ENCODE assay signal across 28 cellular contexts in the genomic region with DNA sequence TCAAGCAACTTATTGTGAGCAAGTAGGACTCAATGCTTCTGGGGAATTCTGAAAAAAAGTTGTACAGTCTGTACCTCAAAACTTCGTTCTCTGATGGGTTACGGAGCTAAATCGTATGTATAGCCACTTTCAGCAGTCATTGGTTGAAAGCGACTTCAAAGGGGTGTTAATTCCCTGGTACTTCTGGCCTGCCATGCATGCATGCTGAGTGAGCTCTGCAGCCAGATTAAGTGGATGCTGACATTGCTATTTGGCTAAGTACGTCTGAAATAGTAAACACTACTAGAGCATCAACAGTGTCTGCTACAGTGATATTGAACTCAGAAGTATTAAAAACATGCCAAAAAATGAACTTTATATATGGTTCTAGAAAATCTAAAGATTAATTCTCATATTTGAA.
"Had no signal": no experiment of that assay in that cellular context is flagged by ENCODE, and none has a peak within 500 bp of the region (broad histone marks: within the 10 kb centered on the region; RNA-seq: fewer than 3 reads in every experiment).

No MANE protein-coding gene starts in this region.

- H3K4me1 ChIP-seq: ascending aorta, left ventricle myocardium inferior, thyroid gland, upper lobe of left lung, vagina had no signal

- H3K4me3 ChIP-seq: ascending aorta, cardiac muscle cell, left ventricle myocardium inferior, ovary, skin epidermis, thyroid gland, upper lobe of left lung, vagina had no signal

- H3K27me3 ChIP-seq: ascending aorta, cardiac muscle cell, ovary, thyroid gland, upper lobe of left lung, vagina had no signal

- H3K27ac ChIP-seq: ascending aorta, cardiac muscle cell, left ventricle myocardium inferior, ovary, skin epidermis, thyroid gland, upper lobe of left lung, vagina had no signal

- H3K36me3 ChIP-seq: ascending aorta, cardiac muscle cell, left ventricle myocardium inferior, ovary, thyroid gland, upper lobe of left lung, vagina had no signal

- FAIRE-seq: islet of Langerhans had no signal

- DNase-seq: activated CD4-positive, alpha-beta memory T cell treated with anti-CD3 and anti-CD28 coated beads, Interleukin-2, amount 10 ng/mL, durations not matched to agents 7 days and 5 days; activated CD4-positive, alpha-beta T cell treated with anti-CD3 and anti-CD28 coated beads for 1 hour; activated CD4-positive, alpha-beta T cell treated with anti-CD3 and anti-CD28 coated beads, Interleukin-2, amount 10 ng/mL, durations not matched to agents 7 days and 5 days; activated CD8-positive, alpha-beta memory T cell treated with anti-CD3 and anti-CD28 coated beads, Interleukin-2, amount 50 U/mL, for 48 hours; activated gamma-delta T cell; activated naive CD4-positive, alpha-beta T cell treated with anti-CD3 and anti-CD28 coated beads, Interleukin-2, amount 10 ng/mL, durations not matched to agents 7 days and 5 days; activated naive CD8-positive, alpha-beta T cell treated with anti-CD3 and anti-CD28 coated beads, Interleukin-2, amount 10 ng/mL, durations not matched to agents 7 days and 5 days; activated T-cell treated with anti-CD3 and anti-CD28 coated beads, Interleukin-2, amount 50 U/mL, for 24 hours; foreskin fibroblast; head of caudate nucleus; hypothalamus; left ventricle myocardium inferior; naive B cell; nephron progenitor cell; ovary; stimulated activated CD4-positive, alpha-beta T cell treated with anti-CD3 and anti-CD28 coated beads, Interleukin-4, amount 100 ng/mL, for 24 hours; substantia nigra; T-helper 2 cell; thyroid gland; upper lobe of left lung had no signal

- ATAC-seq: esophagus mucosa; sciatic nerve; stimulated activated effector memory CD8-positive, alpha-beta T cell treated with anti-CD3 and anti-CD28 coated beads, Interleukin-12 subunit alpha, Interleukin-12 subunit beta, amount 100 ng/mL, for 72 hours had no signal

- H3K9me3 ChIP-seq: ascending aorta, ovary, thyroid gland, upper lobe of left lung, vagina had no signal
